ENCODE assay signal across 8 cellular contexts in the genomic region with DNA sequence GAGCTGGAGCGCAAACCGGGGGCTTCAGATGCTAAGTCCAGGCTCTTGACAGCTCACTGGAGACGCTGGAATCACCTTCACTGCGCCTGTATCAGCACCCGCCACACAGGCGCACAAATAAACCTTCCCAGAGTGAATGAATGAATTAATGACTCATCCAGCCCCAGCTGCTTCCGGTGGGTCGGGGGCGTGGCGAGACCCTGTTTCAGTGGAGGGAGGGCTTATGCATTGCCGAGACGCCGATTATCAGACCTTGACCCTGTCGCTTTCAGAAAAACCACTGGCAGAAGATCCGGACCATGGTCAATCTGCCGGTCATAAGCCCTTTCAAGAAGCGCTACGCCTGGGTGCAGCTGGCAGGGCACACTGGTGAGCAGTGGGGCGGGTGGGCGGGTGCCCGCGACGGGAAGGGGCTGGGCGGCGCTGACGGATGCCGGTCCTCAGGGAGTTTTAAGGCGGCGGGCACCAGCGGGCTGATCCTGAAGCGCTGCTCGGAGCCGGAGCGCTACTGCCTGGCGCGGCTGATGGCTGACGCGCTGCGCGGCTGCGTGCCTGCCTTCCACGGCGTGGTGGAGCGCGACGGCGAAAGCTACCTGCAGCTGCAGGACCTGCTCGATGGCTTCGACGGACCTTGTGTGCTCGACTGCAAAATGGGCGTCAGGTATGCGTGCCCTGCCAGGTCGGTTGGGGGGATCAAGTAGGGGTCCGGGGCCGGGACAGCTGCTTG. TPM values are rescaled to one million over a fixed set of nuclear protein-coding genes. Genes with fewer than 3 reads are reported as not detected.
DNase-seq lines count a peak whose midpoint lies in the region; ATAC-seq and TF ChIP-seq lines count a peak whose summit lies in the region.

No MANE protein-coding gene starts in this region.

- H4K20me1 ChIP-seq in GM23248 (ENCODE audit: insufficient read depth), result no peaks in the 10 kb centered on the region

- H3K9me3 ChIP-seq in GM23248 (ENCODE audit: low read depth), result no peaks in the 10 kb centered on the region
- no peaks in the 10 kb centered on the region for H3K9me3 ChIP-seq in heart left ventricle

- no peaks in the 10 kb centered on the region for H3K36me3 ChIP-seq in GM23248 (ENCODE audit: low read depth)
- H3K36me3 ChIP-seq in heart left ventricle, result no peaks in the 10 kb centered on the region

- H3K27me3 Mint-ChIP-seq in activated CD4-positive, alpha-beta memory T cell treated with anti-CD3 and anti-CD28 coated beads for 36 hours, result peaks cover 47% of the 10 kb centered on the region

- peak; percentile 61 for DNase-seq in GM23248
- peak; percentile 53 for DNase-seq in activated CD4-positive, alpha-beta memory T cell treated with anti-CD3 and anti-CD28 coated beads for 36 hours
- peak in 1 of 5 donors; percentile 56 for DNase-seq in heart left ventricle
- DNase-seq in stimulated activated CD4-positive, alpha-beta T cell treated with anti-CD3 and anti-CD28 coated beads, Interleukin-12 subunit alpha, Interleukin-12 subunit beta, amount 100 ng/mL, for 4 hours, result peak; percentile 33
- DNase-seq in NCI-H2196 (lab: John Stamatoyannopoulos, UW; ENCODE audit: unreplicated experiment), result no peak
- no peak for DNase-seq in cerebellum (ENCODE audit: low spot score)

- 7 to 12% methylated on average over 40 to 53 of the region's 56 CpGs for WGBS in GM23248 (ENCODE audit: low coverage in 1 of 2, low lambda C conversion rate in 2 of 2, missing lambda C conversion rate in 2 of 2), 2 experiments
- WGBS in heart left ventricle, 4 donors, result 7 to 24% (median 12%) methylated on average over 16 to 56 of the region's 56 CpGs

- peak overlapping the region; percentile 53 for H3K4me2 ChIP-seq in GM23248 (ENCODE audit: unreplicated experiment)

- no peaks in the 10 kb centered on the region for H3K36me3 Mint-ChIP-seq in activated CD4-positive, alpha-beta memory T cell treated with anti-CD3 and anti-CD28 coated beads for 36 hours

- H3K4me1 ChIP-seq in GM23248 (ENCODE audit: insufficient read depth) (peaks cover 3% of the 10 kb centered on the region; the same call in 1 of the 2 replicates), heart left ventricle (peaks cover 0 to 24% (median 17%) of the 10 kb centered on the region in 12 donors)

- peaks cover 19% of the 10 kb centered on the region for H3K4me1 Mint-ChIP-seq in activated CD4-positive, alpha-beta memory T cell treated with anti-CD3 and anti-CD28 coated beads for 36 hours (ENCODE audit: low read depth)

- H3K27me3 ChIP-seq in GM23248 (replicated peaks; ENCODE audit: insufficient read depth) (peaks cover 34% of the 10 kb centered on the region), heart left ventricle (peaks cover 11 to 71% (median 50%) of the 10 kb centered on the region in 9 donors)

- no peak for TF ChIP-seq CTCF in heart left ventricle (IDR thresholded peaks at IDR 0.05)

- no peaks in the 10 kb centered on the region for H3K9me2 ChIP-seq in GM23248 (ENCODE audit: insufficient read depth)

- H3K79me2 ChIP-seq in GM23248 (ENCODE audit: insufficient read depth), result no peaks in the 10 kb centered on the region

- ATAC-seq in heart left ventricle (peak in 2 of 4 donors; percentile 36 to 56), GM19035 (IDR thresholded peaks at IDR 0.05; ENCODE audit: unreplicated experiment) (no peak), GM19351 (IDR thresholded peaks at IDR 0.05; ENCODE audit: unreplicated experiment) (no peak)

- no peak overlapping the region for H3K27ac Mint-ChIP-seq in activated CD4-positive, alpha-beta memory T cell treated with anti-CD3 and anti-CD28 coated beads for 36 hours

- CTCF ChIA-PET in activated CD4-positive, alpha-beta memory T cell treated with anti-CD3 and anti-CD28 coated beads for 36 hours (lab: Charles Lee), result interaction anchor here (1.2 to 1.3 kb wide), 3 partner anchors 36 to 935 kb away, joined by 3 to 6 read pairs (median 4); no protein-coding TSS in a partner anchor

- in situ Hi-C loops in GM23248 (cut with MboI), result no loop called here

- H3K4me3 ChIP-seq in GM23248 (peak overlapping the region; percentile 48), heart left ventricle (peak overlapping the region in 9 of 12 donors; percentile 6 to 47 (median 21))

- H3K9ac ChIP-seq in GM23248, result no peak overlapping the region

- no peaks in the 10 kb centered on the region for H3F3A ChIP-seq in GM23248 (ENCODE audit: insufficient read depth)

- no peaks in the 10 kb centered on the region for H3K9me3 Mint-ChIP-seq in activated CD4-positive, alpha-beta memory T cell treated with anti-CD3 and anti-CD28 coated beads for 36 hours

- H3K27ac ChIP-seq in GM23248, result no peak overlapping the region
- no peak overlapping the region for H3K27ac ChIP-seq in heart left ventricle

- intact Hi-C loops in activated CD4-positive, alpha-beta memory T cell treated with anti-CD3 and anti-CD28 coated beads for 36 hours (cut with micrococcal nuclease), result no loop called here
- intact Hi-C loops in heart left ventricle (cut with DNase I), result no loop called here

- no peak for TF ChIP-seq POLR2A in heart left ventricle (IDR thresholded peaks at IDR 0.05)

- H3K4me3 Mint-ChIP-seq in activated CD4-positive, alpha-beta memory T cell treated with anti-CD3 and anti-CD28 coated beads for 36 hours, result peak overlapping the region; percentile 59

- H2AFZ ChIP-seq in GM23248, result no peak overlapping the region

- POLR2A ChIA-PET in activated CD4-positive, alpha-beta memory T cell treated with anti-CD3 and anti-CD28 coated beads for 36 hours (lab: Charles Lee), result interaction anchor here (0.6 to 1.6 kb wide), 2 partner anchors 7 to 131 kb away, joined by 3 to 4 read pairs; partner anchors contain the start of gene ITPKA

RNA-seq across cellular contexts. Expression of gene ITPKA, which starts 7.7 kb away (rescaled TPM):
- 0.43 and 7.7 TPM in 2 replicates for total RNA-seq in GM23248 (2014; rRNA removed; shearing (Covaris generic))
- polyA plus RNA-seq in GM23248 (2016; fragmentation: Nextera tagmentation; extraction: Ambion mirVana) (0.14 TPM in 1 of 2 replicates, not detected in the other), heart left ventricle (1 to 10 TPM; 6.0 to 6.7 TPM)
- total RNA-seq in activated CD4-positive, alpha-beta memory T cell treated with anti-CD3 and anti-CD28 coated beads for 36 hours, result 1 to 10 TPM; 3.5 to 4.7 TPM
- total RNA-seq in heart left ventricle (10 to 100 TPM in 1 of 9 donors, 1 to 10 TPM in 6, under 1 TPM in 2; 0.80 to 12.5 (median 1.8) TPM), cerebellum (2.5 TPM)

RNA-seq across cellular contexts. Expression of gene LTK, which starts 12.3 kb away (rescaled TPM):
- not detected in 2 replicates for total RNA-seq in GM23248 (2014; rRNA removed; shearing (Covaris generic))
- polyA plus RNA-seq in GM23248 (2016; fragmentation: Nextera tagmentation; extraction: Ambion mirVana), result not detected in 2 replicates
- under 1 TPM; 0.29 to 0.34 TPM for total RNA-seq in activated CD4-positive, alpha-beta memory T cell treated with anti-CD3 and anti-CD28 coated beads for 36 hours
- total RNA-seq in heart left ventricle, result 1 to 10 TPM in 1 of 9 donors, under 1 TPM in 8; 0.14 to 1.6 (median 0.37) TPM
- polyA plus RNA-seq in heart left ventricle, result under 1 TPM; 0.34 to 0.36 TPM
- total RNA-seq in cerebellum, result 0.36 TPM

RNA-seq across cellular contexts. Expression of gene RPAP1, which starts 42.7 kb away (rescaled TPM):
- 15.7 and 16.5 TPM in 2 replicates for total RNA-seq in GM23248 (2014; rRNA removed; shearing (Covaris generic))
- polyA plus RNA-seq in GM23248 (2016; fragmentation: Nextera tagmentation; extraction: Ambion mirVana) (10.7 and 11.4 TPM in 2 replicates), heart left ventricle (10 to 100 TPM; 13.4 to 15.4 TPM)
- 10 to 100 TPM; 45.0 to 49.9 TPM for total RNA-seq in activated CD4-positive, alpha-beta memory T cell treated with anti-CD3 and anti-CD28 coated beads for 36 hours
- total RNA-seq in heart left ventricle (10 to 100 TPM; 13.7 to 32.5 (median 23.7) TPM), cerebellum (22.7 TPM)

RNA-seq across cellular contexts. Expression of gene TYRO3, which starts 57.7 kb away (rescaled TPM):
- total RNA-seq in GM23248 (2014; rRNA removed; shearing (Covaris generic)), result 5.2 and 7.5 TPM in 2 replicates
- polyA plus RNA-seq in GM23248 (2016; fragmentation: Nextera tagmentation; extraction: Ambion mirVana), result 7.9 and 8.8 TPM in 2 replicates
- 1 to 10 TPM; 3.1 to 4.3 TPM for total RNA-seq in activated CD4-positive, alpha-beta memory T cell treated with anti-CD3 and anti-CD28 coated beads for 36 hours
- 10 to 100 TPM in 3 of 9 donors, 1 to 10 TPM in 6; 2.5 to 15.4 (median 3.7) TPM for total RNA-seq in heart left ventricle
- 10 to 100 TPM in 1 of 2 donors, 1 to 10 TPM in 1; 2.6 to 13.7 TPM for polyA plus RNA-seq in heart left ventricle
- 13.1 TPM for total RNA-seq in cerebellum

Comparison
In these comparisons a context has a peak if more than half of its experiments do, and no peak if none do; other contexts are left out.
1. DNase-seq: peak in GM23248 (single experiment), activated CD4-positive, alpha-beta memory T cell treated with anti-CD3 and anti-CD28 coated beads for 36 hours (single experiment) and stimulated activated CD4-positive, alpha-beta T cell treated with anti-CD3 and anti-CD28 coated beads, Interleukin-12 subunit alpha, Interleukin-12 subunit beta, amount 100 ng/mL, for 4 hours (single experiment); none in NCI-H2196 (single experiment) and cerebellum (single experiment).